ENCODE assay signal across 15 cellular contexts in the genomic region with DNA sequence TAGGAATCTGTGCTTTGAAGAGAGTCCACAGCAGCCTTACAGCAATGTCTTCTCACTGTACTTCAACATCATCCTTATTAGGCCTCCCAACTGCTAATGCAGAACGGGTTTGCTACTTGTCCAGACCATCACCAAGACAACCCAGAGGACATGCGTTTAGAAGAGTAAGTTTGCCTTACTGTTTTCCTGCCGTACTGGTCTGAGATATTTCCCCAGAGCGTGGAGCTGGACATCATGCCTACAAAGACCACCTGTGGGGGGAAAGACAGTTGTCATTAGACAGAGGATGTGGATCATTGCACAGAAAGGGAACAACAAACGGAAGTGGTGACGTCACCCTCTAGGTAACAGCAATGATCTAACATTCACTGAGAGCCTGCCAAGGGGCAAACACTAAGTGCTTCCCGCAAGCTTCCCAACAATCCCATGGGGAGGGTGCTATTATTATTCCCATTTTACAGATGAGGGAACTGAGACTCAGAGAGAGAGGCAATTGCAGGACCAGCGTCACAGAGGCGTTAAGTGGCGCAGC. TPM values are rescaled to one million over a fixed set of nuclear protein-coding genes. Genes with fewer than 3 reads are reported as not detected.
DNase-seq lines count a peak whose midpoint lies in the region; ATAC-seq and TF ChIP-seq lines count a peak whose summit lies in the region.
"Had no signal": no experiment of that assay in that cellular context is flagged by ENCODE, and none has a peak within 500 bp of the region (broad histone marks: within the 10 kb centered on the region; RNA-seq: fewer than 3 reads in every experiment).

No MANE protein-coding gene starts in this region.

- H3K4me1 ChIP-seq in GM23338 (ENCODE audit: insufficient read depth): no peaks in the 10 kb centered on the region

- no peaks in the 10 kb centered on the region for H3K9me2 ChIP-seq in GM23338 (ENCODE audit: insufficient read depth)

- no peaks in the 10 kb centered on the region for H4K20me1 ChIP-seq in GM23338 (replicated peaks; ENCODE audit: insufficient read depth)

- TF ChIP-seq CTCF in LNCaP clone FGC (IDR thresholded peaks at IDR 0.05; ENCODE audit: control insufficient read depth, extremely low read depth, insufficient read depth): no peak
- TF ChIP-seq CTCF in GM23338 (conservative IDR thresholded peaks at IDR 0.05; ENCODE audit: low read depth in 2 of 2): no peak

- no peak overlapping the region for H3K4me2 ChIP-seq in GM23338

- peaks cover 9% of the 10 kb centered on the region for H3K4me1 Mint-ChIP-seq in GM23338

- no peak for ATAC-seq in GM19324 (IDR thresholded peaks at IDR 0.05; ENCODE audit: low FRiP score, unreplicated experiment)
- no peak for ATAC-seq in GM23338
- ATAC-seq: PC-3 had no signal

- no peaks in the 10 kb centered on the region for H3F3A ChIP-seq in GM23338 (replicated peaks; ENCODE audit: low read depth)

- no peaks in the 10 kb centered on the region for H3K9me3 Mint-ChIP-seq in GM23338
- H3K9me3 Mint-ChIP-seq: CD4-positive, alpha-beta T cell had no signal

- H3K27ac Mint-ChIP-seq in GM23338: no peak overlapping the region
- H3K27ac Mint-ChIP-seq: CD4-positive, alpha-beta T cell; H9 had no signal

- no peak overlapping the region for H2AFZ ChIP-seq in GM23338

- H3K27me3 ChIP-seq in GM23338 (ENCODE audit: insufficient read depth): no peaks in the 10 kb centered on the region

- no peaks in the 10 kb centered on the region for H3K79me2 ChIP-seq in GM23338 (replicated peaks; ENCODE audit: insufficient read depth)

- H3K36me3 Mint-ChIP-seq in GM23338 (ENCODE audit: low read depth): no peaks in the 10 kb centered on the region

- no peak overlapping the region for H3K27ac ChIP-seq in GM23338 (ENCODE audit: low read depth)

- peaks cover 5% of the 10 kb centered on the region for H3K27me3 Mint-ChIP-seq in GM23338 (ENCODE audit: insufficient read depth, low read depth, poor library complexity)

- H3K4me3 ChIP-seq in LNCaP clone FGC (ENCODE audit: low read depth, low read length) (no peak overlapping the region), GM23338 (no peak overlapping the region)

- DNase-seq in Daoy (ENCODE audit: low read depth): peak; percentile 58
- DNase-seq in LNCaP clone FGC (ENCODE audit: low read depth): peak; percentile 39
- DNase-seq in NCI-H748 treated with DMSO at 0.1 percent for 48 hours (lab: John Stamatoyannopoulos, UW): peak; percentile 32
- peak; percentile 27 to 28 for DNase-seq in dermis microvascular lymphatic vessel endothelial cell (ENCODE audit: low read depth in 2 of 2)
- DNase-seq in activated T-cell treated with anti-CD3 and anti-CD28 coated beads for 4 hours: no peak
- DNase-seq in GM19238 (ENCODE audit: insufficient read length, low spot score): no peak
- no peak for DNase-seq in GM23338 (ENCODE audit: low spot score)
- DNase-seq: ACHN; CD4-positive, alpha-beta T cell; H9; NCI-H446 treated with DMSO at 0.1 percent for 48 hours; PC-3 had no signal

- no peak overlapping the region for H3K4me3 Mint-ChIP-seq in GM23338
- H3K4me3 Mint-ChIP-seq: CD4-positive, alpha-beta T cell; H9 had no signal

- no peaks in the 10 kb centered on the region for H3K36me3 ChIP-seq in GM23338 (ENCODE audit: insufficient read depth)

TF ChIP-seq in GM23338, 12 proteins besides CTCF, POLR2A, EP300 and RAD21:
- TF ChIP-seq ZNF331 (CRISPR knock-in tag; IDR thresholded peaks at IDR 0.05; ENCODE audit: low read depth) (no peak), NANOG (IDR thresholded peaks at IDR 0.05; ENCODE audit: borderline replicate concordance) (no peak), EZH2phosphoT487 (IDR thresholded peaks at IDR 0.05; ENCODE audit: unreplicated experiment) (no peak)
- TF ChIP-seq, protein P1, sequence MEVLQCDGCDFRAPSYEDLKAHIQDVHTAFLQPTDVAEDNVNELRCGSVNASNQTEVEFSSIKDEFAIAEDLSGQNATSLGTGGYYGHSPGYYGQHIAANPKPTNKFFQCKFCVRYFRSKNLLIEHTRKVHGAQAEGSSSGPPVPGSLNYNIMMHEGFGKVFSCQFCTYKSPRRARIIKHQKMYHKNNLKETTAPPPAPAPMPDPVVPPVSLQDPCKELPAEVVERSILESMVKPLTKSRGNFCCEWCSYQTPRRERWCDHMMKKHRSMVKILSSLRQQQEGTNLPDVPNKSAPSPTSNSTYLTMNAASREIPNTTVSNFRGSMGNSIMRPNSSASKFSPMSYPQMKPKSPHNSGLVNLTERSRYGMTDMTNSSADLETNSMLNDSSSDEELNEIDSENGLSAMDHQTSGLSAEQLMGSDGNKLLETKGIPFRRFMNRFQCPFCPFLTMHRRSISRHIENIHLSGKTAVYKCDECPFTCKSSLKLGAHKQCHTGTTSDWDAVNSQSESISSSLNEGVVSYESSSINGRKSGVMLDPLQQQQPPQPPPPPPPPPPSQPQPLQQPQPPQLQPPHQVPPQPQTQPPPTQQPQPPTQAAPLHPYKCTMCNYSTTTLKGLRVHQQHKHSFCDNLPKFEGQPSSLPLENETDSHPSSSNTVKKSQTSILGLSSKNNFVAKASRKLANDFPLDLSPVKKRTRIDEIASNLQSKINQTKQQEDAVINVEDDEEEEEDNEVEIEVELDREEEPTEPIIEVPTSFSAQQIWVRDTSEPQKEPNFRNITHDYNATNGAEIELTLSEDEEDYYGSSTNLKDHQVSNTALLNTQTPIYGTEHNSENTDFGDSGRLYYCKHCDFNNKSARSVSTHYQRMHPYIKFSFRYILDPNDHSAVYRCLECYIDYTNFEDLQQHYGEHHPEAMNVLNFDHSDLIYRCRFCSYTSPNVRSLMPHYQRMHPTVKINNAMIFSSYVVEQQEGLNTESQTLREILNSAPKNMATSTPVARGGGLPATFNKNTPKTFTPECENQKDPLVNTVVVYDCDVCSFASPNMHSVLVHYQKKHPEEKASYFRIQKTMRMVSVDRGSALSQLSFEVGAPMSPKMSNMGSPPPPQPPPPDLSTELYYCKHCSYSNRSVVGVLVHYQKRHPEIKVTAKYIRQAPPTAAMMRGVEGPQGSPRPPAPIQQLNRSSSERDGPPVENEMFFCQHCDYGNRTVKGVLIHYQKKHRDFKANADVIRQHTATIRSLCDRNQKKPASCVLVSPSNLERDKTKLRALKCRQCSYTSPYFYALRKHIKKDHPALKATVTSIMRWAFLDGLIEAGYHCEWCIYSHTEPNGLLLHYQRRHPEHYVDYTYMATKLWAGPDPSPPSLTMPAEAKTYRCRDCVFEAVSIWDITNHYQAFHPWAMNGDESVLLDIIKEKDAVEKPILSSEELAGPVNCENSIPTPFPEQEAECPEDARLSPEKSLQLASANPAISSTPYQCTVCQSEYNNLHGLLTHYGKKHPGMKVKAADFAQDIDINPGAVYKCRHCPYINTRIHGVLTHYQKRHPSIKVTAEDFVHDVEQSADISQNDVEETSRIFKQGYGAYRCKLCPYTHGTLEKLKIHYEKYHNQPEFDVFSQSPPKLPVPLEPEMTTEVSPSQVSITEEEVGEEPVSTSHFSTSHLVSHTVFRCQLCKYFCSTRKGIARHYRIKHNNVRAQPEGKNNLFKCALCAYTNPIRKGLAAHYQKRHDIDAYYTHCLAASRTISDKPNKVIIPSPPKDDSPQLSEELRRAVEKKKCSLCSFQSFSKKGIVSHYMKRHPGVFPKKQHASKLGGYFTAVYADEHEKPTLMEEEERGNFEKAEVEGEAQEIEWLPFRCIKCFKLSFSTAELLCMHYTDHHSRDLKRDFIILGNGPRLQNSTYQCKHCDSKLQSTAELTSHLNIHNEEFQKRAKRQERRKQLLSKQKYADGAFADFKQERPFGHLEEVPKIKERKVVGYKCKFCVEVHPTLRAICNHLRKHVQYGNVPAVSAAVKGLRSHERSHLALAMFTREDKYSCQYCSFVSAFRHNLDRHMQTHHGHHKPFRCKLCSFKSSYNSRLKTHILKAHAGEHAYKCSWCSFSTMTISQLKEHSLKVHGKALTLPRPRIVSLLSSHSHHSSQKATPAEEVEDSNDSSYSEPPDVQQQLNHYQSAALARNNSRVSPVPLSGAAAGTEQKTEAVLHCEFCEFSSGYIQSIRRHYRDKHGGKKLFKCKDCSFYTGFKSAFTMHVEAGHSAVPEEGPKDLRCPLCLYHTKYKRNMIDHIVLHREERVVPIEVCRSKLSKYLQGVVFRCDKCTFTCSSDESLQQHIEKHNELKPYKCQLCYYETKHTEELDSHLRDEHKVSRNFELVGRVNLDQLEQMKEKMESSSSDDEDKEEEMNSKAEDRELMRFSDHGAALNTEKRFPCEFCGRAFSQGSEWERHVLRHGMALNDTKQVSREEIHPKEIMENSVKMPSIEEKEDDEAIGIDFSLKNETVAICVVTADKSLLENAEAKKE (CRISPR knock-in tag; IDR thresholded peaks at IDR 0.05): no peak
TF ChIP-seq in GM23338: peak in this region for 0.

RNA-seq across cellular contexts. Expression of a gene that starts 48.6 kb away (rescaled TPM):
- not detected in 2 replicates for total RNA-seq in Daoy (2014; rRNA removed; shearing (Covaris generic))
- not detected in 2 replicates for total RNA-seq in dermis microvascular lymphatic vessel endothelial cell
- 0.10 TPM in 1 of 2 replicates, not detected in the other for total RNA-seq in GM23338 (2014; rRNA removed; shearing (Covaris generic))
- not detected in 2 replicates for polyA plus RNA-seq in GM23338 (2016; fragmentation: Nextera tagmentation; extraction: Ambion mirVana)
- total RNA-seq: CD4-positive, alpha-beta T cell; HT-29; PC-3; SK-MEL-5 had no signal

Comparison
In these comparisons a context has a peak if more than half of its experiments do, and no peak if none do; other contexts are left out.
1. DNase-seq: peak in Daoy (single experiment), LNCaP clone FGC (single experiment), NCI-H748 treated with DMSO at 0.1 percent for 48 hours (single experiment) and dermis microvascular lymphatic vessel endothelial cell (2 of 2); none in activated T-cell treated with anti-CD3 and anti-CD28 coated beads for 4 hours (single experiment), GM19238 (single experiment) and GM23338 (single experiment).